ENCODE assay signal across 8 cellular contexts in genomic region chr11:60970369-60970774, GRCh38. TPM values are rescaled to one million over a fixed set of nuclear protein-coding genes. Genes with fewer than 3 reads are reported as not detected.
DNase-seq lines count a peak whose midpoint lies in the region; ATAC-seq and TF ChIP-seq lines count a peak whose summit lies in the region.

No MANE protein-coding gene starts in this region.

- peaks cover 36% of the 10 kb centered on the region for H3K36me3 Mint-ChIP-seq in activated naive CD8-positive, alpha-beta T cell treated with anti-CD3 and anti-CD28 coated beads for 36 hours

- DNase-seq in Daoy (ENCODE audit: low read depth) (peak; percentile 52), SW480 (ENCODE audit: low spot score) (peak; percentile 48), hepatocyte (ENCODE audit: low spot score) (peak; percentile 63)
- peak; percentile 84 for DNase-seq in activated naive CD8-positive, alpha-beta T cell treated with anti-CD3 and anti-CD28 coated beads for 36 hours
- DNase-seq in stimulated activated CD4-positive, alpha-beta T cell treated with anti-CD3 and anti-CD28 coated beads, Interleukin-2, amount 100 ng/mL, for 24 hours = peak; percentile 86 to 89

- peaks cover 4% of the 10 kb centered on the region for H3K27me3 Mint-ChIP-seq in activated naive CD8-positive, alpha-beta T cell treated with anti-CD3 and anti-CD28 coated beads for 36 hours

- peak overlapping the region; percentile 91 for H3K4me3 Mint-ChIP-seq in activated naive CD8-positive, alpha-beta T cell treated with anti-CD3 and anti-CD28 coated beads for 36 hours

- H3K27me3 ChIP-seq in hepatocyte = no peaks in the 10 kb centered on the region

- H3K9me3 Mint-ChIP-seq in activated naive CD8-positive, alpha-beta T cell treated with anti-CD3 and anti-CD28 coated beads for 36 hours = peaks cover 8% of the 10 kb centered on the region

- ATAC-seq in HG03342 (IDR thresholded peaks at IDR 0.05; ENCODE audit: unreplicated experiment) = peak; percentile 66
- no peak for ATAC-seq in HG03439 (IDR thresholded peaks at IDR 0.05; ENCODE audit: unreplicated experiment)
- ATAC-seq in GM18858 (IDR thresholded peaks at IDR 0.05; ENCODE audit: unreplicated experiment) = no peak

- H3K79me2 ChIP-seq in hepatocyte = no peaks in the 10 kb centered on the region

- no peak overlapping the region for H3K27ac ChIP-seq in hepatocyte

- WGBS in hepatocyte (ENCODE audit: low lambda C conversion rate, missing lambda C conversion rate) = 34% methylated on average over 9 of the region's 9 CpGs

- no peaks in the 10 kb centered on the region for H3K36me3 ChIP-seq in hepatocyte (replicated peaks; ENCODE audit: insufficient read depth, low read depth)

- peak; percentile 64 for TF ChIP-seq CTCF in hepatocyte (IDR thresholded peaks at IDR 0.05; ENCODE audit: poor library complexity)

- H3K4me1 ChIP-seq in hepatocyte (ENCODE audit: insufficient read depth) = no peaks in the 10 kb centered on the region

- no peaks in the 10 kb centered on the region for H3K9me3 ChIP-seq in hepatocyte (ENCODE audit: low read depth)

- peaks cover 24% of the 10 kb centered on the region for H3K4me1 Mint-ChIP-seq in activated naive CD8-positive, alpha-beta T cell treated with anti-CD3 and anti-CD28 coated beads for 36 hours

- no peaks in the 10 kb centered on the region for H4K20me1 ChIP-seq in hepatocyte (ENCODE audit: insufficient read depth, poor library complexity, severe bottlenecking)

- no peak overlapping the region for H3K4me2 ChIP-seq in hepatocyte

- H2AFZ ChIP-seq in hepatocyte = no peak overlapping the region

- peak overlapping the region; percentile 71 for H3K27ac Mint-ChIP-seq in activated naive CD8-positive, alpha-beta T cell treated with anti-CD3 and anti-CD28 coated beads for 36 hours

- H3K4me3 ChIP-seq in hepatocyte = no peak overlapping the region

- no peaks in the 10 kb centered on the region for H3K9me2 ChIP-seq in hepatocyte (replicated peaks; ENCODE audit: insufficient read depth)

RNA-seq across cellular contexts. Expression of gene CD6, which starts 1.1 kb away (rescaled TPM):
- 0.06 and 0.46 TPM in 2 replicates for total RNA-seq in Daoy (2014; rRNA removed; shearing (Covaris generic))
- 100 to 1,000 TPM; 167 to 169 TPM for total RNA-seq in activated naive CD8-positive, alpha-beta T cell treated with anti-CD3 and anti-CD28 coated beads for 36 hours
- 0.03 and 0.08 TPM in 2 replicates for total RNA-seq in hepatocyte
- not detected in 2 replicates for polyA plus RNA-seq in hepatocyte

RNA-seq across cellular contexts. Expression of gene SLC15A3, which starts 18.4 kb away (rescaled TPM):
- total RNA-seq in Daoy (2014; rRNA removed; shearing (Covaris generic)) = 3.0 and 3.9 TPM in 2 replicates
- total RNA-seq in activated naive CD8-positive, alpha-beta T cell treated with anti-CD3 and anti-CD28 coated beads for 36 hours = 1 to 10 TPM; 6.3 to 6.9 TPM
- total RNA-seq in hepatocyte = 1.4 and 3.3 TPM in 2 replicates
- 0.56 and 2.3 TPM in 2 replicates for polyA plus RNA-seq in hepatocyte

RNA-seq across cellular contexts. Expression of gene TMEM132A, which starts 46.1 kb away (rescaled TPM):
- total RNA-seq in Daoy (2014; rRNA removed; shearing (Covaris generic)) = 59.4 and 82.6 TPM in 2 replicates
- total RNA-seq in activated naive CD8-positive, alpha-beta T cell treated with anti-CD3 and anti-CD28 coated beads for 36 hours = 1 to 10 TPM; 1.3 to 1.4 TPM
- 33.7 and 44.3 TPM in 2 replicates for total RNA-seq in hepatocyte
- 97.1 and 98.7 TPM in 2 replicates for polyA plus RNA-seq in hepatocyte

RNA-seq across cellular contexts. Expression of gene TMEM109, which starts 56.4 kb away (rescaled TPM):
- total RNA-seq in Daoy (2014; rRNA removed; shearing (Covaris generic)) = 54.5 and 56.6 TPM in 2 replicates
- 100 to 1,000 TPM; 109 to 113 TPM for total RNA-seq in activated naive CD8-positive, alpha-beta T cell treated with anti-CD3 and anti-CD28 coated beads for 36 hours
- 30.0 and 47.5 TPM in 2 replicates for total RNA-seq in hepatocyte
- 86.9 and 92.5 TPM in 2 replicates for polyA plus RNA-seq in hepatocyte

Comparison
In these comparisons a context has a peak if more than half of its experiments do, and no peak if none do; other contexts are left out.
1. RNA of gene CD6, which starts 1.1 kb away (total RNA-seq): 167 to 169 TPM in activated naive CD8-positive, alpha-beta T cell treated with anti-CD3 and anti-CD28 coated beads for 36 hours; 0.06 to 0.46 TPM in Daoy and 0.03 to 0.08 TPM in hepatocyte; every median in the first group is over 100 times any median in the second.
2. RNA of gene TMEM132A, which starts 46.1 kb away (total RNA-seq): 59.4 to 82.6 TPM in Daoy and 33.7 to 44.3 TPM in hepatocyte; 1.3 to 1.4 TPM in activated naive CD8-positive, alpha-beta T cell treated with anti-CD3 and anti-CD28 coated beads for 36 hours; every median in the first group is over 10 times any median in the second.
3. Peak in every context shown above with its lines, with median percentiles within 50 percentile points of each other: DNase-seq.